ENCODE assay signal across 8 cellular contexts in genomic region chr20:31691646-31692275, GRCh38. TPM values are rescaled to one million over a fixed set of nuclear protein-coding genes. Genes with fewer than 3 reads are reported as not detected.
A peak's percentile ranks its signal among the peaks of the same experiment; 100 is the strongest.
DNase-seq lines count a peak whose midpoint lies in the region; ATAC-seq, FAIRE-seq and TF ChIP-seq lines count a peak whose summit lies in the region.

No MANE protein-coding gene starts in this region.

- BruUV-seq in HepG2 (replicated peaks; lab: Mats Ljungman, UMichigan), result no TSS peak

- H3K4me1 ChIP-seq in HepG2 (ENCODE audit: insufficient read depth, low read length), result peaks cover 67% of the 10 kb centered on the region
- peaks cover 0 to 32% (median 8%) of the 10 kb centered on the region in 4 donors for H3K4me1 ChIP-seq in right lobe of liver
- no peaks in the 10 kb centered on the region for H3K4me1 ChIP-seq in aorta (ENCODE audit: control insufficient read depth in 1 of 2, insufficient read depth in 2 of 2, low read length in 2 of 2)

- no peak overlapping the region for H3K4me2 ChIP-seq in HepG2 (ENCODE audit: low read depth, low read length)

- CTCF ChIA-PET in HepG2 (lab: Yijun Ruan, JAX; ENCODE audit: low intra/inter-chr PET ratio, low total read pairs), result no interaction called here

- H3K27ac Mint-ChIP-seq in effector memory CD8-positive, alpha-beta T cell, result peak overlapping the region; percentile 46 to 91

- TF ChIP-seq POLR2A in HepG2 (IDR thresholded peaks at IDR 0.05; ENCODE audit: insufficient read depth in 1 of 2, low read depth in 2 of 2, low read length in 2 of 2), result no peak
- no peak for TF ChIP-seq POLR2A in right lobe of liver (IDR thresholded peaks at IDR 0.05)

- WGBS in HepG2 (ENCODE audit: low lambda C conversion rate), result 96% methylated on average over 1 of the region's 1 CpG
- 64% methylated on average over 1 of the region's 1 CpG for WGBS in right lobe of liver (ENCODE audit: insufficient coverage, low coverage, low lambda C conversion rate, missing lambda C conversion rate)
- WGBS in aorta, 2 donors, result 53 to 59% methylated on average over 1 of the region's 1 CpG

- H3K36me3 ChIP-seq in HepG2 (replicated peaks in 1 of 2; ENCODE audit: control insufficient read depth in 1 of 2, insufficient read depth in 2 of 2, low read length in 2 of 2) (peaks cover 42 to 73% of the 10 kb centered on the region in 2 experiments), right lobe of liver (peaks cover 0 to 6% (median 2%) of the 10 kb centered on the region in 4 donors), aorta (ENCODE audit: control insufficient read depth in 1 of 2, insufficient read depth in 2 of 2, low read length in 1 of 2) (peaks cover 0 to 3% of the 10 kb centered on the region in 2 donors)

- POLR2A ChIA-PET in HepG2 (lab: Yijun Ruan, JAX), result interaction anchor here (1.1 to 28.1 kb wide), 5 partner anchors 10 to 58 kb away, joined by 3 to 2822 read pairs (median 18); partner anchors contain the start of gene BCL2L1

- peaks cover 50% of the 10 kb centered on the region for H3K36me3 Mint-ChIP-seq in effector memory CD8-positive, alpha-beta T cell (ENCODE audit: insufficient read depth)

- no peak for TF ChIP-seq EP300 in HepG2 (IDR thresholded peaks at IDR 0.05; ENCODE audit: low read depth in 2 of 2, low read length in 2 of 2)
- TF ChIP-seq EP300 in HepG2 (CRISPR knock-in tag; IDR thresholded peaks at IDR 0.05; ENCODE audit: borderline replicate concordance), result no peak

- TF ChIP-seq CTCF in HepG2 (CRISPR knock-in tag; IDR thresholded peaks at IDR 0.05) (no peak), right lobe of liver (IDR thresholded peaks at IDR 0.05) (no peak)

- H3K4me1 Mint-ChIP-seq in effector memory CD8-positive, alpha-beta T cell (ENCODE audit: low read depth in 2 of 2), result peaks cover 44 to 59% of the 10 kb centered on the region in 2 donors

- H3K27me3 Mint-ChIP-seq in effector memory CD8-positive, alpha-beta T cell, result no peaks in the 10 kb centered on the region

- no peaks in the 10 kb centered on the region for H3K9me3 Mint-ChIP-seq in effector memory CD8-positive, alpha-beta T cell

- ATAC-seq in HepG2 (no peak), right lobe of liver (no peak), aorta (ENCODE audit: low FRiP score) (no peak), HG03108 (IDR thresholded peaks at IDR 0.05; ENCODE audit: unreplicated experiment) (no peak)
- no peak for ATAC-seq in effector memory CD8-positive, alpha-beta T cell (replicated peaks)

- H3K9ac ChIP-seq in HepG2 (ENCODE audit: insufficient read depth, low read depth, low read length), result no peak overlapping the region

- H3K27me3 ChIP-seq in HepG2 (ENCODE audit: control insufficient read depth in 1 of 2, insufficient read depth in 2 of 2, low read length in 2 of 2), result no peaks in the 10 kb centered on the region
- H3K27me3 ChIP-seq in right lobe of liver, result no peaks in the 10 kb centered on the region
- H3K27me3 ChIP-seq in aorta (ENCODE audit: control insufficient read depth in 1 of 2, insufficient read depth in 2 of 2, low read length in 1 of 2), result no peaks in the 10 kb centered on the region

- H3K4me3 ChIP-seq in HepG2 (replicated peaks in 1 of 3; ENCODE audit: insufficient read depth in 1 of 3, low read depth in 2 of 3, low read length in 3 of 3) (no peak overlapping the region), right lobe of liver (no peak overlapping the region), aorta (ENCODE audit: low read length in 2 of 2) (no peak overlapping the region)

- H4K20me1 ChIP-seq in HepG2 (ENCODE audit: insufficient read depth, low read length), result peaks cover 7% of the 10 kb centered on the region; the same call in 1 of the 2 replicates

- peaks cover 90% of the 10 kb centered on the region for H3K79me2 ChIP-seq in HepG2 (ENCODE audit: insufficient read depth, low read length)

- H3K27ac ChIP-seq in HepG2 (ENCODE audit: extremely low read length, insufficient read depth, low read length), result peak overlapping the region; percentile 23
- H3K27ac ChIP-seq in right lobe of liver, result no peak overlapping the region
- peak overlapping the region; percentile 0 to 15 for H3K27ac ChIP-seq in aorta (ENCODE audit: low read depth in 1 of 2, low read length in 2 of 2)

- no peak for TF ChIP-seq RAD21 in HepG2 (CRISPR knock-in tag; IDR thresholded peaks at IDR 0.05)

- H3K9me3 ChIP-seq in HepG2 (ENCODE audit: low read length) (no peaks in the 10 kb centered on the region), right lobe of liver (no peaks in the 10 kb centered on the region), aorta (ENCODE audit: control insufficient read depth, low read length) (no peaks in the 10 kb centered on the region)

- peak overlapping the region in 1 of 2 donors; percentile 50 for H3K4me3 Mint-ChIP-seq in effector memory CD8-positive, alpha-beta T cell

- intact Hi-C loops in HepG2 (cut with micrococcal nuclease; ENCODE audit: unreplicated experiment), result no loop called here
- intact Hi-C loops in right lobe of liver (cut with DNase I), result no loop called here
- intact Hi-C loops in aorta (cut with DNase I), result no loop called here

- in situ Hi-C loops in HepG2 (cut with HindIII; ENCODE audit: extremely low pct_ligation_motif_present, low pct_unique_long_range_greater_than_20kb), result no loop called here

- DNase-seq in HepG2 (ENCODE audit: low spot score) (no peak), right lobe of liver (no peak), M059J (ENCODE audit: low read depth) (peak; percentile 76), aorta (no peak), GOT3 (lab: John Stamatoyannopoulos, UW) (no peak), SHP77 treated with DMSO at 0.1 percent for 48 hours (lab: John Stamatoyannopoulos, UW) (no peak)
- DNase-seq in effector memory CD8-positive, alpha-beta T cell, result no peak

- no peak overlapping the region for H2AFZ ChIP-seq in HepG2 (ENCODE audit: low read length)

- no peak for FAIRE-seq in HepG2 (lab: Jason Lieb, UNC)

RNA-seq across cellular contexts. Expression of gene BCL2L1, which starts 30.9 kb away (rescaled TPM):
- total RNA-seq in HepG2 (2016; rRNA removed; fragmentation: Illumina TruSeq; extraction: Trizol) (164 and 200 TPM in 2 replicates), right lobe of liver (10 to 100 TPM; 30.5 to 96.1 (median 63.4) TPM), aorta (100 to 1,000 TPM in 1 of 2 donors, 10 to 100 TPM in 1; 69.1 to 107 TPM)
- total RNA-seq in HepG2 (2016; cell fraction: cytosol; rRNA removed; fragmentation: Illumina TruSeq; extraction: Trizol; ENCODE audit: low read depth), result 60.9 and 61.0 TPM in 2 replicates
- total RNA-seq in HepG2 (2016; cell fraction: insoluble cytoplasmic fraction; rRNA removed; fragmentation: Illumina TruSeq; extraction: Trizol), result 169 and 173 TPM in 2 replicates
- total RNA-seq in HepG2 (2016; cell fraction: membrane; rRNA removed; fragmentation: Illumina TruSeq; extraction: Trizol), result 190 and 201 TPM in 2 replicates
- 135 and 148 TPM in 2 replicates for total RNA-seq in HepG2 (2016; cell fraction: nucleus; rRNA removed; fragmentation: Illumina TruSeq; extraction: Trizol)
- polyA plus RNA-seq in HepG2 (2011; rRNA removed) (258 and 259 TPM in 2 replicates), aorta (100 to 1,000 TPM; 103 to 104 TPM)
- 215 and 224 TPM in 2 replicates for polyA plus RNA-seq in HepG2 (2011; cell fraction: cytosol; rRNA removed)
- polyA plus RNA-seq in HepG2 (2011; cell fraction: nucleus; rRNA removed), result 123 and 146 TPM in 2 replicates
- 184 and 192 TPM in 2 replicates for polyA plus RNA-seq in HepG2 (2012)
- 77.5 and 91.4 TPM in 2 replicates for polyA plus RNA-seq in HepG2 (2016; cell fraction: cytosol; fragmentation: Illumina TruSeq; extraction: Trizol; ENCODE audit: low read depth)
- 214 and 252 TPM in 2 replicates for polyA plus RNA-seq in HepG2 (2016; cell fraction: insoluble cytoplasmic fraction; fragmentation: Illumina TruSeq; extraction: Trizol; ENCODE audit: low read depth)
- 208 and 211 TPM in 2 replicates for polyA plus RNA-seq in HepG2 (2016; cell fraction: membrane; fragmentation: Illumina TruSeq; extraction: Trizol; ENCODE audit: low read depth)
- 168 and 174 TPM in 2 replicates for polyA plus RNA-seq in HepG2 (2016; cell fraction: nucleus; fragmentation: Illumina TruSeq; extraction: Trizol; ENCODE audit: insufficient read depth, low read depth)
- polyA minus RNA-seq in HepG2 (2011; rRNA and poly(A)+ RNA removed; ENCODE audit: low replicate concordance), result 34.8 and 259 TPM in 2 replicates
- polyA minus RNA-seq in HepG2 (2011; cell fraction: cytosol; rRNA and poly(A)+ RNA removed), result 124 TPM in 2 replicates
- polyA minus RNA-seq in HepG2 (2011; cell fraction: nucleus; rRNA and poly(A)+ RNA removed), result 215 and 221 TPM in 2 replicates
- 108 and 117 TPM in 2 replicates for total RNA-seq in M059J (2014; rRNA removed; shearing (Covaris generic))

RNA-seq across cellular contexts. Expression of gene TPX2, which starts 47.3 kb away (rescaled TPM):
- total RNA-seq in HepG2 (2016; rRNA removed; fragmentation: Illumina TruSeq; extraction: Trizol) (124 and 190 TPM in 2 replicates), right lobe of liver (1 to 10 TPM in 5 of 6 experiments, under 1 TPM in 1; 0.56 to 8.3 (median 2.8) TPM), aorta (1 to 10 TPM in 1 of 2 donors, under 1 TPM in 1; 0.75 to 2.1 TPM)
- total RNA-seq in HepG2 (2016; cell fraction: cytosol; rRNA removed; fragmentation: Illumina TruSeq; extraction: Trizol; ENCODE audit: low read depth), result 19.7 and 21.4 TPM in 2 replicates
- 123 and 174 TPM in 2 replicates for total RNA-seq in HepG2 (2016; cell fraction: insoluble cytoplasmic fraction; rRNA removed; fragmentation: Illumina TruSeq; extraction: Trizol)
- total RNA-seq in HepG2 (2016; cell fraction: membrane; rRNA removed; fragmentation: Illumina TruSeq; extraction: Trizol), result 59.2 and 59.7 TPM in 2 replicates
- total RNA-seq in HepG2 (2016; cell fraction: nucleus; rRNA removed; fragmentation: Illumina TruSeq; extraction: Trizol), result 91.9 and 95.0 TPM in 2 replicates
- polyA plus RNA-seq in HepG2 (2011; rRNA removed) (20.0 and 34.3 TPM in 2 replicates), aorta (1 to 10 TPM; 1.6 to 5.4 TPM)
- 21.1 and 21.9 TPM in 2 replicates for polyA plus RNA-seq in HepG2 (2011; cell fraction: cytosol; rRNA removed)
- 16.5 and 21.6 TPM in 2 replicates for polyA plus RNA-seq in HepG2 (2011; cell fraction: nucleus; rRNA removed)
- 28.3 and 61.6 TPM in 2 replicates for polyA plus RNA-seq in HepG2 (2012)
- polyA plus RNA-seq in HepG2 (2016; cell fraction: cytosol; fragmentation: Illumina TruSeq; extraction: Trizol; ENCODE audit: low read depth), result 8.4 and 9.3 TPM in 2 replicates
- 186 and 207 TPM in 2 replicates for polyA plus RNA-seq in HepG2 (2016; cell fraction: insoluble cytoplasmic fraction; fragmentation: Illumina TruSeq; extraction: Trizol; ENCODE audit: low read depth)
- 30.8 and 32.2 TPM in 2 replicates for polyA plus RNA-seq in HepG2 (2016; cell fraction: membrane; fragmentation: Illumina TruSeq; extraction: Trizol; ENCODE audit: low read depth)
- 122 and 124 TPM in 2 replicates for polyA plus RNA-seq in HepG2 (2016; cell fraction: nucleus; fragmentation: Illumina TruSeq; extraction: Trizol; ENCODE audit: insufficient read depth, low read depth)
- 23.1 and 74.5 TPM in 2 replicates for polyA minus RNA-seq in HepG2 (2011; rRNA and poly(A)+ RNA removed; ENCODE audit: low replicate concordance)
- 31.8 and 39.1 TPM in 2 replicates for polyA minus RNA-seq in HepG2 (2011; cell fraction: cytosol; rRNA and poly(A)+ RNA removed)
- 42.3 and 53.4 TPM in 2 replicates for polyA minus RNA-seq in HepG2 (2011; cell fraction: nucleus; rRNA and poly(A)+ RNA removed)
- total RNA-seq in M059J (2014; rRNA removed; shearing (Covaris generic)), result 204 and 319 TPM in 2 replicates

RNA-seq across cellular contexts. Expression of gene COX4I2, which starts 54.0 kb away (rescaled TPM):
- not detected in 2 replicates for total RNA-seq in HepG2 (2016; rRNA removed; fragmentation: Illumina TruSeq; extraction: Trizol)
- total RNA-seq in HepG2 (2016; cell fraction: cytosol; rRNA removed; fragmentation: Illumina TruSeq; extraction: Trizol; ENCODE audit: low read depth), result not detected in 2 replicates
- not detected in 2 replicates for total RNA-seq in HepG2 (2016; cell fraction: insoluble cytoplasmic fraction; rRNA removed; fragmentation: Illumina TruSeq; extraction: Trizol)
- not detected in 2 replicates for total RNA-seq in HepG2 (2016; cell fraction: membrane; rRNA removed; fragmentation: Illumina TruSeq; extraction: Trizol)
- not detected in 2 replicates for total RNA-seq in HepG2 (2016; cell fraction: nucleus; rRNA removed; fragmentation: Illumina TruSeq; extraction: Trizol)
- polyA plus RNA-seq in HepG2 (2011; rRNA removed), result 0.74 and 1.1 TPM in 2 replicates
- polyA plus RNA-seq in HepG2 (2011; cell fraction: cytosol; rRNA removed), result 0.97 and 1.4 TPM in 2 replicates
- 0.31 TPM in 1 of 2 replicates, not detected in the other for polyA plus RNA-seq in HepG2 (2011; cell fraction: nucleus; rRNA removed)
- 0.61 and 0.68 TPM in 2 replicates for polyA plus RNA-seq in HepG2 (2012)
- polyA plus RNA-seq in HepG2 (2016; cell fraction: cytosol; fragmentation: Illumina TruSeq; extraction: Trizol; ENCODE audit: low read depth), result not detected in 2 replicates
- not detected in 2 replicates for polyA plus RNA-seq in HepG2 (2016; cell fraction: insoluble cytoplasmic fraction; fragmentation: Illumina TruSeq; extraction: Trizol; ENCODE audit: low read depth)
- not detected in 2 replicates for polyA plus RNA-seq in HepG2 (2016; cell fraction: membrane; fragmentation: Illumina TruSeq; extraction: Trizol; ENCODE audit: low read depth)
- not detected in 2 replicates for polyA plus RNA-seq in HepG2 (2016; cell fraction: nucleus; fragmentation: Illumina TruSeq; extraction: Trizol; ENCODE audit: insufficient read depth, low read depth)
- polyA minus RNA-seq in HepG2 (2011; rRNA and poly(A)+ RNA removed; ENCODE audit: low replicate concordance), result not detected in 2 replicates
- polyA minus RNA-seq in HepG2 (2011; cell fraction: cytosol; rRNA and poly(A)+ RNA removed), result not detected in 2 replicates
- polyA minus RNA-seq in HepG2 (2011; cell fraction: nucleus; rRNA and poly(A)+ RNA removed), result not detected in 2 replicates
- total RNA-seq in right lobe of liver, result not detected
- total RNA-seq in M059J (2014; rRNA removed; shearing (Covaris generic)), result not detected in 2 replicates
- total RNA-seq in aorta, result 1 to 10 TPM; 5.2 to 9.5 TPM
- 1 to 10 TPM in 1 of 2 donors, not detected in 1; 2.0 TPM for polyA plus RNA-seq in aorta

Comparison
In these comparisons a context has a peak if more than half of its experiments do, and no peak if none do; other contexts are left out.
1. H3K27ac ChIP-seq: peak in HepG2 (single experiment) and aorta (2 of 2); none in right lobe of liver (0 of 3).